ENCODE assay signal across 9 cellular contexts in genomic region chr11:2381494-2382128, GRCh38. TPM values are rescaled to one million over a fixed set of nuclear protein-coding genes. Genes with fewer than 3 reads are reported as not detected.
A peak's percentile ranks its signal among the peaks of the same experiment; 100 is the strongest.
DNase-seq lines count a peak whose midpoint lies in the region; TF ChIP-seq lines count a peak whose summit lies in the region.
"Had no signal": no experiment of that assay in that cellular context is flagged by ENCODE, and none has a peak within 500 bp of the region (broad histone marks: within the 10 kb centered on the region; RNA-seq: fewer than 3 reads in every experiment).

No MANE protein-coding gene starts in this region.

- H3K4me3 Mint-ChIP-seq in activated CD4-positive, alpha-beta memory T cell treated with anti-CD3 and anti-CD28 coated beads, Interleukin-2, amount 10 ng/mL, durations not matched to agents 7 days and 5 days, result no peak overlapping the region
- no peak overlapping the region for H3K4me3 Mint-ChIP-seq in activated CD4-positive, alpha-beta memory T cell treated with anti-CD3 and anti-CD28 coated beads for 36 hours
- no peak overlapping the region for H3K4me3 Mint-ChIP-seq in Caco-2 (ENCODE audit: unreplicated experiment)

- POLR2A ChIA-PET in activated CD4-positive, alpha-beta memory T cell treated with anti-CD3 and anti-CD28 coated beads, Interleukin-2, amount 10 ng/mL, durations not matched to agents 7 days and 5 days (lab: Charles Lee), result interaction anchor here (1.2 kb wide), 1 partner anchor 76 kb away, joined by 5 read pairs; no protein-coding TSS in a partner anchor
- POLR2A ChIA-PET in activated CD4-positive, alpha-beta memory T cell treated with anti-CD3 and anti-CD28 coated beads for 36 hours (lab: Charles Lee), result no interaction called here
- POLR2A ChIA-PET in Caco-2 (lab: Charles Lee), result no interaction called here

- H2BK12ac ChIP-seq in mesenchymal stem cell (ENCODE audit: low read length in 2 of 2), result peak overlapping the region in 1 of 2 experiments; percentile 29

- H3K4ac ChIP-seq in mesenchymal stem cell (ENCODE audit: low read depth in 1 of 2, low read length in 2 of 2), result peak overlapping the region in 1 of 2 experiments; percentile 13

- no peak overlapping the region for H2AK5ac ChIP-seq in mesenchymal stem cell (ENCODE audit: low read length, severe bottlenecking)

- H3K27ac Mint-ChIP-seq in activated CD4-positive, alpha-beta memory T cell treated with anti-CD3 and anti-CD28 coated beads, Interleukin-2, amount 10 ng/mL, durations not matched to agents 7 days and 5 days, result peak overlapping the region; percentile 40
- no peak overlapping the region for H3K27ac Mint-ChIP-seq in activated CD4-positive, alpha-beta memory T cell treated with anti-CD3 and anti-CD28 coated beads for 36 hours
- H3K27ac Mint-ChIP-seq in Caco-2 (ENCODE audit: unreplicated experiment), result no peak overlapping the region

- no peak overlapping the region for H2AFZ ChIP-seq in mesenchymal stem cell (ENCODE audit: low read depth, low read length)

- H3K18ac ChIP-seq in mesenchymal stem cell (ENCODE audit: low read depth in 1 of 2, low read length in 2 of 2), result peak overlapping the region in 1 of 2 experiments; percentile 41

- peaks cover 15% of the 10 kb centered on the region for H3K36me3 Mint-ChIP-seq in activated CD4-positive, alpha-beta memory T cell treated with anti-CD3 and anti-CD28 coated beads, Interleukin-2, amount 10 ng/mL, durations not matched to agents 7 days and 5 days (ENCODE audit: low read depth)
- peaks cover 7% of the 10 kb centered on the region for H3K36me3 Mint-ChIP-seq in activated CD4-positive, alpha-beta memory T cell treated with anti-CD3 and anti-CD28 coated beads for 36 hours
- peaks cover 28% of the 10 kb centered on the region for H3K36me3 Mint-ChIP-seq in Caco-2 (ENCODE audit: insufficient read depth, unreplicated experiment)

- no peaks in the 10 kb centered on the region for H3K27me3 ChIP-seq in mesenchymal stem cell (ENCODE audit: control insufficient read depth in 1 of 2, insufficient read depth in 1 of 2, low read length in 2 of 2)
- H3K27me3 ChIP-seq in testis, result no peaks in the 10 kb centered on the region
- no peaks in the 10 kb centered on the region for H3K27me3 ChIP-seq in Caco-2 (replicated peaks; ENCODE audit: control insufficient read depth, insufficient read depth, low read length)

- H3K27me3 Mint-ChIP-seq in activated CD4-positive, alpha-beta memory T cell treated with anti-CD3 and anti-CD28 coated beads, Interleukin-2, amount 10 ng/mL, durations not matched to agents 7 days and 5 days, result no peaks in the 10 kb centered on the region
- H3K27me3 Mint-ChIP-seq in activated CD4-positive, alpha-beta memory T cell treated with anti-CD3 and anti-CD28 coated beads for 36 hours, result no peaks in the 10 kb centered on the region
- no peaks in the 10 kb centered on the region for H3K27me3 Mint-ChIP-seq in Caco-2 (ENCODE audit: insufficient read depth, unreplicated experiment)

- H3K9me3 ChIP-seq in mesenchymal stem cell (ENCODE audit: control insufficient read depth, low read length) (no peaks in the 10 kb centered on the region), testis (no peaks in the 10 kb centered on the region), Caco-2 (no peaks in the 10 kb centered on the region)
- H3K9me3 ChIP-seq: A549 had no signal

- no peak overlapping the region for H2BK15ac ChIP-seq in mesenchymal stem cell (ENCODE audit: low read depth, poor library complexity, severe bottlenecking)

- peak overlapping the region; percentile 84 for H3K4me3 ChIP-seq in coronary artery
- H3K4me3 ChIP-seq in mesenchymal stem cell (ENCODE audit: insufficient read depth in 1 of 2, low read depth in 1 of 2, low read length in 2 of 2), result no peak overlapping the region
- no peak overlapping the region for H3K4me3 ChIP-seq in testis
- no peak overlapping the region for H3K4me3 ChIP-seq in Caco-2 (ENCODE audit: low read depth, low read length)
- H3K4me3 ChIP-seq: A549 had no signal

- H3K14ac ChIP-seq in mesenchymal stem cell (ENCODE audit: low read length in 2 of 2), result no peak overlapping the region

- H3K36me3 ChIP-seq in mesenchymal stem cell (ENCODE audit: control insufficient read depth in 1 of 2, insufficient read depth in 2 of 2, low read depth in 1 of 2, low read length in 2 of 2), result peaks cover 15 to 63% of the 10 kb centered on the region in 2 experiments
- H3K36me3 ChIP-seq in testis (ENCODE audit: low read depth, missing control alignments), result no peaks in the 10 kb centered on the region
- no peaks in the 10 kb centered on the region; the same call in 1 of the 2 replicates for H3K36me3 ChIP-seq in Caco-2 (ENCODE audit: control insufficient read depth, insufficient read depth, low read length)

- no peak for DNase-seq in activated CD4-positive, alpha-beta memory T cell treated with anti-CD3 and anti-CD28 coated beads, Interleukin-2, amount 10 ng/mL, durations not matched to agents 7 days and 5 days
- DNase-seq in activated CD4-positive, alpha-beta memory T cell treated with anti-CD3 and anti-CD28 coated beads for 36 hours, result no peak
- DNase-seq in coronary artery (ENCODE audit: low spot score) (no peak), mesenchymal stem cell (no peak), testis (no peak), D341Med (ENCODE audit: low spot score) (no peak), Caco-2 (no peak)
- no peak for DNase-seq in stimulated activated CD4-positive, alpha-beta T cell treated with anti-CD3 and anti-CD28 coated beads, Interleukin-4, amount 100 ng/mL, for 4 hours

- no TSS peak for BruUV-seq in Caco-2 (replicated peaks; lab: Mats Ljungman, UMichigan)

- 97% methylated on average over 11 of the region's 11 CpGs for WGBS in mesenchymal stem cell
- 75 to 84% methylated on average over 9 to 11 of the region's 11 CpGs for WGBS in testis, 2 donors

- CTCF ChIA-PET in activated CD4-positive, alpha-beta memory T cell treated with anti-CD3 and anti-CD28 coated beads, Interleukin-2, amount 10 ng/mL, durations not matched to agents 7 days and 5 days (lab: Charles Lee), result no interaction called here
- CTCF ChIA-PET in activated CD4-positive, alpha-beta memory T cell treated with anti-CD3 and anti-CD28 coated beads for 36 hours (lab: Charles Lee), result no interaction called here
- CTCF ChIA-PET in Caco-2 (lab: Charles Lee), result no interaction called here

- peak overlapping the region; percentile 7 for H4K8ac ChIP-seq in mesenchymal stem cell (ENCODE audit: low read length)

- peak overlapping the region in 1 of 2 experiments; percentile 27 for H3K23ac ChIP-seq in mesenchymal stem cell (ENCODE audit: low read length in 2 of 2)

- no peak overlapping the region for H3K9ac ChIP-seq in mesenchymal stem cell (ENCODE audit: low read length)

- H4K91ac ChIP-seq in mesenchymal stem cell (ENCODE audit: low read length), result peak overlapping the region; percentile 4

- no peak overlapping the region for H2BK120ac ChIP-seq in mesenchymal stem cell (ENCODE audit: low read depth, low read length)

- TF ChIP-seq CTCF in coronary artery (IDR thresholded peaks at IDR 0.05) (no peak), testis (IDR thresholded peaks at IDR 0.05) (no peak), Caco-2 (IDR thresholded peaks at IDR 0.05; ENCODE audit: insufficient read depth in 1 of 2, low read depth in 1 of 2, low read length in 1 of 2, severe bottlenecking in 1 of 2, unreplicated experiment in 1 of 2) (no peak)

- peaks cover 4% of the 10 kb centered on the region for H3K79me1 ChIP-seq in mesenchymal stem cell (replicated peaks; ENCODE audit: low read length, poor library complexity, severe bottlenecking)

- peaks cover 72% of the 10 kb centered on the region for H3K4me1 ChIP-seq in mesenchymal stem cell (ENCODE audit: control insufficient read depth, insufficient read depth, low read depth, low read length)
- H3K4me1 ChIP-seq in testis, result peaks cover 72% of the 10 kb centered on the region
- peaks cover 11% of the 10 kb centered on the region for H3K4me1 ChIP-seq in Caco-2

- H2BK5ac ChIP-seq in mesenchymal stem cell (ENCODE audit: low read depth, low read length, poor library complexity, severe bottlenecking), result no peak overlapping the region

- no peaks in the 10 kb centered on the region for H3K9me3 Mint-ChIP-seq in activated CD4-positive, alpha-beta memory T cell treated with anti-CD3 and anti-CD28 coated beads, Interleukin-2, amount 10 ng/mL, durations not matched to agents 7 days and 5 days
- no peaks in the 10 kb centered on the region for H3K9me3 Mint-ChIP-seq in activated CD4-positive, alpha-beta memory T cell treated with anti-CD3 and anti-CD28 coated beads for 36 hours
- H3K9me3 Mint-ChIP-seq in Caco-2 (ENCODE audit: unreplicated experiment), result no peaks in the 10 kb centered on the region

- H3K27ac ChIP-seq in coronary artery (peak overlapping the region; percentile 95 to 100), mesenchymal stem cell (ENCODE audit: low read length, poor library complexity, severe bottlenecking) (no peak overlapping the region), testis (peak overlapping the region; percentile 97 to 98)
- H3K27ac ChIP-seq: A549 had no signal

- TF ChIP-seq POLR2A in testis (IDR thresholded peaks at IDR 0.05), result no peak

- H3K4me2 ChIP-seq in mesenchymal stem cell (ENCODE audit: low read length, poor library complexity, severe bottlenecking), result no peak overlapping the region
- H3K4me2 ChIP-seq: A549 had no signal

- H3K4me1 Mint-ChIP-seq in activated CD4-positive, alpha-beta memory T cell treated with anti-CD3 and anti-CD28 coated beads, Interleukin-2, amount 10 ng/mL, durations not matched to agents 7 days and 5 days, result peaks cover 67% of the 10 kb centered on the region
- H3K4me1 Mint-ChIP-seq in activated CD4-positive, alpha-beta memory T cell treated with anti-CD3 and anti-CD28 coated beads for 36 hours (ENCODE audit: low read depth), result peaks cover 46% of the 10 kb centered on the region
- no peaks in the 10 kb centered on the region for H3K4me1 Mint-ChIP-seq in Caco-2 (ENCODE audit: low read depth, unreplicated experiment)

- intact Hi-C loops in activated CD4-positive, alpha-beta memory T cell treated with anti-CD3 and anti-CD28 coated beads for 36 hours (cut with micrococcal nuclease), result no loop called here
- intact Hi-C loops in testis (cut with DNase I; ENCODE audit: low total_unique reads), result no loop called here
- intact Hi-C loops in Caco-2 (cut with micrococcal nuclease; ENCODE audit: unreplicated experiment), result no loop called here

RNA-seq across cellular contexts. Expression of gene CD81, which starts 4.5 kb away (rescaled TPM):
- total RNA-seq in activated CD4-positive, alpha-beta memory T cell treated with anti-CD3 and anti-CD28 coated beads, Interleukin-2, amount 10 ng/mL, durations not matched to agents 7 days and 5 days, result 100 to 1,000 TPM; 192 TPM
- 100 to 1,000 TPM; 177 to 178 TPM for total RNA-seq in activated CD4-positive, alpha-beta memory T cell treated with anti-CD3 and anti-CD28 coated beads for 36 hours
- polyA plus RNA-seq in mesenchymal stem cell (2013, experiment 1 of 2), result 422 TPM
- polyA plus RNA-seq in mesenchymal stem cell (2013, experiment 2 of 2), result 433 TPM
- total RNA-seq in testis (100 to 1,000 TPM; 541 to 829 TPM), Caco-2 (2022) (397 and 412 TPM in 2 replicates)
- 665 TPM for polyA plus RNA-seq in testis (ENCODE audit: insufficient read depth, low read depth, low replicate concordance)

RNA-seq across cellular contexts. Expression of gene TSSC4, which starts 18.9 kb away (rescaled TPM):
- total RNA-seq in activated CD4-positive, alpha-beta memory T cell treated with anti-CD3 and anti-CD28 coated beads, Interleukin-2, amount 10 ng/mL, durations not matched to agents 7 days and 5 days, result 10 to 100 TPM; 46.4 to 46.5 TPM
- total RNA-seq in activated CD4-positive, alpha-beta memory T cell treated with anti-CD3 and anti-CD28 coated beads for 36 hours, result 10 to 100 TPM; 33.8 to 40.2 TPM
- polyA plus RNA-seq in mesenchymal stem cell (2013, experiment 1 of 2), result 69.3 TPM
- 73.7 TPM for polyA plus RNA-seq in mesenchymal stem cell (2013, experiment 2 of 2)
- total RNA-seq in testis (10 to 100 TPM; 87.4 to 95.5 TPM), Caco-2 (2022) (46.2 and 60.9 TPM in 2 replicates)
- 133 TPM for polyA plus RNA-seq in testis (ENCODE audit: insufficient read depth, low read depth, low replicate concordance)
